19 cellular contexts compared by ENCODE assay signal in the genomic region with DNA sequence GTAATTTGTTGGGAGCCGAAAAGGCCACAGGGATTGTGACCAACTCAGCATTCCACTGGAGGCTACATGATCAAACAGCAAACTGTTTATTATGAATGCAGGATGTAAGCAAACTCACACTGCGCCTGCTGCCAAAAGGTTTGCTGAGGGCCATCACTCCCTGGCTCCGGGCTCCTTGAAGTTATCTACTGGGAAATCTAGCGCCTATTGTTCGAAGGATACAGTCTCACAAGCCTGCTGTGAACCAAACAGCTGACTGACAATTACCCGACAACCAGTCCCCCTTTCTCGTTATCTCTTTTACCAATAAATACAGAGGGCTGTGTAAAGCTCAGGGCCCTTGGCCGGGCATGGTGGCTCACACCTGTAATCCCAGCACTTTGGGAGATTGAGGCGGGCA. TPM values are rescaled to one million over a fixed set of nuclear protein-coding genes. Genes with fewer than 3 reads are reported as not detected.
"Had no signal": no experiment of that assay in that cellular context is flagged by ENCODE, and none has a peak within 500 bp of the region (broad histone marks: within the 10 kb centered on the region; RNA-seq: fewer than 3 reads in every experiment).

No MANE protein-coding gene starts in this region.

- H3K36me3 ChIP-seq: colonic mucosa, esophagus muscularis mucosa, gastrocnemius medialis, heart right ventricle, left lung, lower lobe of right lung had no signal

- H3K4me3 ChIP-seq: colonic mucosa, esophagus muscularis mucosa, gastrocnemius medialis, heart right ventricle, left lung, lower lobe of right lung had no signal

- H3K9me3 Mint-ChIP-seq: dendritic cell treated with granulocyte-macrophage colony-stimulating factor and Interleukin-4, amounts not matched to agents 40 ng/mL and 50 ng/mL, for 4 days; effector memory CD8-positive, alpha-beta T cell had no signal

- ATAC-seq: effector memory CD8-positive, alpha-beta T cell; foreskin keratinocyte; gastrocnemius medialis; heart right ventricle; left cardiac atrium; left lung; left ventricle myocardium superior; lower lobe of right lung; naive thymus-derived CD4-positive, alpha-beta T cell had no signal

- H3K27ac ChIP-seq: colonic mucosa, esophagus muscularis mucosa, foreskin keratinocyte, gastrocnemius medialis, heart right ventricle, left lung, lower lobe of right lung had no signal

- H3K9me3 ChIP-seq: colonic mucosa, esophagus muscularis mucosa, gastrocnemius medialis, heart right ventricle, left lung, lower lobe of right lung had no signal

- DNase-seq: colonic mucosa; cortex of kidney; effector CD8-positive, alpha-beta T cell; effector memory CD8-positive, alpha-beta T cell; foreskin keratinocyte; gastrocnemius medialis; glutamatergic neuron; head of caudate nucleus; heart right ventricle; hippocampal formation; left cardiac atrium; left lung; left ventricle myocardium superior; lower lobe of right lung; mesenchymal stem cell; midbrain; naive thymus-derived CD4-positive, alpha-beta T cell had no signal

- H3K27ac Mint-ChIP-seq: dendritic cell treated with granulocyte-macrophage colony-stimulating factor and Interleukin-4, amounts not matched to agents 40 ng/mL and 50 ng/mL, for 4 days; effector memory CD8-positive, alpha-beta T cell; naive thymus-derived CD4-positive, alpha-beta T cell had no signal

- H3K4me3 Mint-ChIP-seq: dendritic cell treated with granulocyte-macrophage colony-stimulating factor and Interleukin-4, amounts not matched to agents 40 ng/mL and 50 ng/mL, for 4 days; effector memory CD8-positive, alpha-beta T cell; naive thymus-derived CD4-positive, alpha-beta T cell had no signal

- H3K27me3 ChIP-seq: colonic mucosa, esophagus muscularis mucosa, foreskin keratinocyte, gastrocnemius medialis, heart right ventricle, left lung had no signal

- H3K4me1 ChIP-seq: foreskin keratinocyte had no signal

RNA-seq across cellular contexts. Expression of a gene that starts 55.1 kb away (rescaled TPM):
- polyA plus RNA-seq: naive thymus-derived CD4-positive, alpha-beta T cell had no signal
